8 cellular contexts compared by ENCODE assay signal in the genomic region with DNA sequence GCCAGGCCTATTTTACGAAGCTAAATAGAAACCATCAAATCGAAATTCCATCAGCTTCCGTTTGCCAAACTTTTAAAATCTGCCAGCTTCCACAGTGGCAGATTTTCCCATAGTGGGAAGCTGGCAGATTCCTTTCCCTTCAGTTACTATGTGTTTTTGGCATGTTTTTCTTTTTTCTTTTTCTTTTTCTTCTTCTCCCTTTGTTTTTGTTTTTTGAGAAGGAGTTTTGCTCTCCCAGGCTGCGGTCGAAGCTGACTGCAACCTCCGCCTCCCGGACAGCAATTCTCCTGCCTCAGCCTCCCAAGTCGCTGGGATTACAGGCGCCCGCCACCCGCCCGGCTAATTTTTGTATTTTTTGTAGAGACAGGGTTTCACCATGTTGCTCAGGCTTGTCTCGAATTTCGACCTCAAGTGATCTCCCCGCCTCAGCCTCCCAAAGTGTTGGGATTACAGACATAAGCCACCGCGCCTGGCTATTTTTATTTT. TPM values are rescaled to one million over a fixed set of nuclear protein-coding genes. Genes with fewer than 3 reads are reported as not detected.
DNase-seq lines count a peak whose midpoint lies in the region; ATAC-seq and TF ChIP-seq lines count a peak whose summit lies in the region.

No MANE protein-coding gene starts in this region.

- H3K79me2 ChIP-seq in OCI-LY1 (ENCODE audit: insufficient read depth, low read length) = peaks cover 19% of the 10 kb centered on the region

- peak overlapping the region; percentile 71 to 96 (median 92) for H3K4me3 ChIP-seq in BLaER1 treated with 17β-estradiol and CSF1 and Interleukin-3, amounts not matched to agents 10 nM and 100 nM
- H3K4me3 ChIP-seq in OCI-LY1 (ENCODE audit: low read depth, low read length, poor library complexity, severe bottlenecking) = peak overlapping the region; percentile 88

- H3K4me1 Mint-ChIP-seq in effector memory CD8-positive, alpha-beta T cell (ENCODE audit: low read depth in 2 of 2) = peaks cover 22 to 30% of the 10 kb centered on the region in 2 donors
- peaks cover 23% of the 10 kb centered on the region for H3K4me1 Mint-ChIP-seq in neural crest cell

- H3K9me2 ChIP-seq in OCI-LY1 (ENCODE audit: low read depth, low read length) = no peaks in the 10 kb centered on the region

- ATAC-seq in effector memory CD8-positive, alpha-beta T cell (replicated peaks) = no peak
- no peak for ATAC-seq in GM21390 (IDR thresholded peaks at IDR 0.05; ENCODE audit: unreplicated experiment)
- no peak for ATAC-seq in HG02840 (IDR thresholded peaks at IDR 0.05; ENCODE audit: low FRiP score, unreplicated experiment)

- H3K27ac Mint-ChIP-seq in effector memory CD8-positive, alpha-beta T cell = peak overlapping the region; percentile 98 to 100
- H3K27ac Mint-ChIP-seq in neural crest cell (ENCODE audit: unreplicated experiment) = peak overlapping the region; percentile 100

- H4K20me1 ChIP-seq in BLaER1 treated with 17β-estradiol and CSF1 and Interleukin-3, amounts not matched to agents 10 nM and 100 nM = peaks cover 0 to 41% (median 39%) of the 10 kb centered on the region in 11 experiments; a peak in 18 of 22 replicates
- no peaks in the 10 kb centered on the region for H4K20me1 ChIP-seq in OCI-LY1 (ENCODE audit: insufficient read depth, low read length)

- DNase-seq in effector memory CD8-positive, alpha-beta T cell = no peak
- DNase-seq in neural crest cell (ENCODE audit: low read depth, low spot score) (no peak), NCI-H526 (lab: John Stamatoyannopoulos, UW) (no peak)
- DNase-seq in stimulated activated CD4-positive, alpha-beta T cell treated with anti-CD3 and anti-CD28 coated beads, Interleukin-2, amount 100 ng/mL, for 48 hours = no peak

- peaks cover 7 to 28% (median 23%) of the 10 kb centered on the region in 11 experiments for H3K36me3 ChIP-seq in BLaER1 treated with 17β-estradiol and CSF1 and Interleukin-3, amounts not matched to agents 10 nM and 100 nM
- H3K36me3 ChIP-seq in OCI-LY1 (ENCODE audit: insufficient read depth, low read length) = peaks cover 2% of the 10 kb centered on the region; the same call in 1 of the 2 replicates

- peak overlapping the region; percentile 93 to 94 for H3K4me3 Mint-ChIP-seq in effector memory CD8-positive, alpha-beta T cell
- H3K4me3 Mint-ChIP-seq in neural crest cell = peak overlapping the region; percentile 96

- H3K9me3 Mint-ChIP-seq in effector memory CD8-positive, alpha-beta T cell = no peaks in the 10 kb centered on the region
- no peaks in the 10 kb centered on the region for H3K9me3 Mint-ChIP-seq in neural crest cell

- H3K36me3 Mint-ChIP-seq in effector memory CD8-positive, alpha-beta T cell (ENCODE audit: insufficient read depth) = peaks cover 35% of the 10 kb centered on the region
- no peaks in the 10 kb centered on the region for H3K36me3 Mint-ChIP-seq in neural crest cell (ENCODE audit: low read depth)

- H3K27me3 Mint-ChIP-seq in effector memory CD8-positive, alpha-beta T cell = no peaks in the 10 kb centered on the region
- peaks cover 7% of the 10 kb centered on the region for H3K27me3 Mint-ChIP-seq in neural crest cell (ENCODE audit: low read depth)

- peak overlapping the region; percentile 87 to 99 (median 96) for H3K27ac ChIP-seq in BLaER1 treated with 17β-estradiol and CSF1 and Interleukin-3, amounts not matched to agents 10 nM and 100 nM
- H3K27ac ChIP-seq in OCI-LY1 (ENCODE audit: low read depth, low read length, poor library complexity, severe bottlenecking) = peak overlapping the region; percentile 76

- peaks cover 21 to 28% (median 23%) of the 10 kb centered on the region in 10 experiments for H3K4me1 ChIP-seq in BLaER1 treated with 17β-estradiol and CSF1 and Interleukin-3, amounts not matched to agents 10 nM and 100 nM
- peaks cover 19% of the 10 kb centered on the region for H3K4me1 ChIP-seq in OCI-LY1 (ENCODE audit: insufficient read depth, low read length, severe bottlenecking)

- TF ChIP-seq CTCF in OCI-LY1 (IDR thresholded peaks at IDR 0.05; ENCODE audit: low read length) (no peak), neural crest cell (conservative IDR thresholded peaks at IDR 0.05) (no peak)

- H3K4me2 ChIP-seq in BLaER1 treated with 17β-estradiol and CSF1 and Interleukin-3, amounts not matched to agents 10 nM and 100 nM = peak overlapping the region; percentile 73 to 93 (median 87)
- peak overlapping the region; percentile 68 for H3K4me2 ChIP-seq in OCI-LY1 (ENCODE audit: low read length)

- H3K9me3 ChIP-seq in BLaER1 treated with 17β-estradiol and CSF1 and Interleukin-3, amounts not matched to agents 10 nM and 100 nM (replicated peaks in 1 of 11) = no peaks in the 10 kb centered on the region
- no peaks in the 10 kb centered on the region for H3K9me3 ChIP-seq in OCI-LY1 (ENCODE audit: low read length)

- no peak overlapping the region for H2AFZ ChIP-seq in OCI-LY1 (ENCODE audit: low read length)

- peak overlapping the region; percentile 80 to 99 (median 92) for H3K9ac ChIP-seq in BLaER1 treated with 17β-estradiol and CSF1 and Interleukin-3, amounts not matched to agents 10 nM and 100 nM
- H3K9ac ChIP-seq in OCI-LY1 (ENCODE audit: low read length) = peak overlapping the region; percentile 68

- no peaks in the 10 kb centered on the region for H3K27me3 ChIP-seq in BLaER1 treated with 17β-estradiol and CSF1 and Interleukin-3, amounts not matched to agents 10 nM and 100 nM
- H3K27me3 ChIP-seq in OCI-LY1 (ENCODE audit: insufficient read depth, low read length) = no peaks in the 10 kb centered on the region

- no peaks in the 10 kb centered on the region for H3F3A ChIP-seq in OCI-LY1 (ENCODE audit: insufficient read depth, low read length)

RNA-seq across cellular contexts. Expression of a gene that starts 0.7 kb away (rescaled TPM):
- total RNA-seq in neural crest cell = 18.9 and 19.3 TPM in 2 replicates

RNA-seq across cellular contexts. Expression of a gene that starts 26.4 kb away (rescaled TPM):
- 95.3 and 105 TPM in 2 replicates for total RNA-seq in neural crest cell

RNA-seq across cellular contexts. Expression of a gene that starts 27.7 kb away (rescaled TPM):
- total RNA-seq in neural crest cell = 1,802 and 1,851 TPM in 2 replicates

RNA-seq across cellular contexts. Expression of a gene that starts 44.1 kb away (rescaled TPM):
- total RNA-seq in neural crest cell = 87.4 and 94.3 TPM in 2 replicates
